Comparison of ENCODE assay signal across 23 cellular contexts in genomic region chr11:95508219-95508880, GRCh38.
A peak's percentile ranks its signal among the peaks of the same experiment; 100 is the strongest.
DNase-seq lines count a peak whose midpoint lies in the region; ATAC-seq and TF ChIP-seq lines count a peak whose summit lies in the region.
"Had no signal": no experiment of that assay in that cellular context is flagged by ENCODE, and none has a peak within 500 bp of the region (broad histone marks: within the 10 kb centered on the region; RNA-seq: fewer than 3 reads in every experiment).

No MANE protein-coding gene starts in this region.

- H3K27me3 Mint-ChIP-seq in T-helper 17 cell = peaks cover 35% of the 10 kb centered on the region
- H3K27me3 Mint-ChIP-seq in chondrocyte (ENCODE audit: low read depth) = no peaks in the 10 kb centered on the region
- H3K27me3 Mint-ChIP-seq: activated naive CD4-positive, alpha-beta T cell treated with anti-CD3 and anti-CD28 coated beads, Interleukin-2, amount 10 ng/mL, durations not matched to agents 7 days and 5 days had no signal

- peak overlapping the region; percentile 44 for H3K27ac Mint-ChIP-seq in T-helper 17 cell
- H3K27ac Mint-ChIP-seq in chondrocyte (ENCODE audit: unreplicated experiment) = peak overlapping the region; percentile 43
- H3K27ac Mint-ChIP-seq: activated naive CD4-positive, alpha-beta T cell treated with anti-CD3 and anti-CD28 coated beads, Interleukin-2, amount 10 ng/mL, durations not matched to agents 7 days and 5 days; T-cell had no signal

- no peak overlapping the region for H3K4ac ChIP-seq in mesenchymal stem cell (ENCODE audit: low read depth in 1 of 2, low read length in 2 of 2)

- no peaks in the 10 kb centered on the region for H3K79me1 ChIP-seq in mesenchymal stem cell (replicated peaks; ENCODE audit: low read length, poor library complexity, severe bottlenecking)

- no peaks in the 10 kb centered on the region for H4K20me1 ChIP-seq in hepatocyte (ENCODE audit: insufficient read depth, poor library complexity, severe bottlenecking)

- H3K9me3 ChIP-seq in T-helper 17 cell (ENCODE audit: control insufficient read depth, low read length, poor library complexity, severe bottlenecking) = no peaks in the 10 kb centered on the region
- no peaks in the 10 kb centered on the region for H3K9me3 ChIP-seq in mesenchymal stem cell (ENCODE audit: control insufficient read depth, low read length)
- no peaks in the 10 kb centered on the region for H3K9me3 ChIP-seq in hepatocyte (ENCODE audit: low read depth)
- H3K9me3 ChIP-seq: mucosa of descending colon, SJSA1, vagina had no signal

- H3K9me2 ChIP-seq in hepatocyte (replicated peaks; ENCODE audit: insufficient read depth) = no peaks in the 10 kb centered on the region

- no peak overlapping the region for H2BK12ac ChIP-seq in mesenchymal stem cell (ENCODE audit: low read length in 2 of 2)

- no peak overlapping the region for H4K8ac ChIP-seq in mesenchymal stem cell (ENCODE audit: low read length)

- peak overlapping the region in 1 of 2 experiments; percentile 35 for H3K4me3 ChIP-seq in mesenchymal stem cell (ENCODE audit: insufficient read depth in 1 of 2, low read depth in 1 of 2, low read length in 2 of 2)
- no peak overlapping the region for H3K4me3 ChIP-seq in hepatocyte
- H3K4me3 ChIP-seq: mucosa of descending colon, SJSA1, skin epidermis, vagina had no signal

- no peak overlapping the region for H2BK5ac ChIP-seq in mesenchymal stem cell (ENCODE audit: low read depth, low read length, poor library complexity, severe bottlenecking)

- H2AK5ac ChIP-seq in mesenchymal stem cell (ENCODE audit: low read length, severe bottlenecking) = no peak overlapping the region

- H3K4me1 Mint-ChIP-seq in T-helper 17 cell = peaks cover 3% of the 10 kb centered on the region
- peaks cover 39% of the 10 kb centered on the region for H3K4me1 Mint-ChIP-seq in chondrocyte (ENCODE audit: low read depth)
- H3K4me1 Mint-ChIP-seq: central memory CD8-positive, alpha-beta T cell had no signal

- no peaks in the 10 kb centered on the region for H3K36me3 ChIP-seq in mesenchymal stem cell (ENCODE audit: control insufficient read depth in 1 of 2, insufficient read depth in 2 of 2, low read depth in 1 of 2, low read length in 2 of 2)
- H3K36me3 ChIP-seq in hepatocyte (replicated peaks; ENCODE audit: insufficient read depth, low read depth) = no peaks in the 10 kb centered on the region
- H3K36me3 ChIP-seq: SJSA1, vagina had no signal

- H2BK120ac ChIP-seq in mesenchymal stem cell (ENCODE audit: low read depth, low read length) = no peak overlapping the region

- WGBS in mesenchymal stem cell = 71% methylated on average over 7 of the region's 7 CpGs
- WGBS in hepatocyte (ENCODE audit: low lambda C conversion rate, missing lambda C conversion rate) = 73% methylated on average over 7 of the region's 7 CpGs

- H3K4me2 ChIP-seq in mesenchymal stem cell (ENCODE audit: low read length, poor library complexity, severe bottlenecking) (no peak overlapping the region), hepatocyte (no peak overlapping the region)

- no peak overlapping the region for H3K18ac ChIP-seq in mesenchymal stem cell (ENCODE audit: low read depth in 1 of 2, low read length in 2 of 2)

- H3K27me3 ChIP-seq in mesenchymal stem cell (ENCODE audit: control insufficient read depth in 1 of 2, insufficient read depth in 1 of 2, low read length in 2 of 2) = peaks cover 0 to 4% of the 10 kb centered on the region in 2 experiments
- no peaks in the 10 kb centered on the region for H3K27me3 ChIP-seq in hepatocyte
- H3K27me3 ChIP-seq: SJSA1, vagina had no signal

- H3K4me1 ChIP-seq in mesenchymal stem cell (ENCODE audit: control insufficient read depth, insufficient read depth, low read depth, low read length) (peaks cover 4% of the 10 kb centered on the region), hepatocyte (ENCODE audit: insufficient read depth) (peaks cover 8% of the 10 kb centered on the region)
- H3K4me1 ChIP-seq: SJSA1 had no signal

- no peaks in the 10 kb centered on the region for H3K36me3 Mint-ChIP-seq in T-helper 17 cell (ENCODE audit: low read depth)
- peaks cover 2% of the 10 kb centered on the region for H3K36me3 Mint-ChIP-seq in chondrocyte (ENCODE audit: low read depth)
- H3K36me3 Mint-ChIP-seq: activated naive CD4-positive, alpha-beta T cell treated with anti-CD3 and anti-CD28 coated beads, Interleukin-2, amount 10 ng/mL, durations not matched to agents 7 days and 5 days; CD14-positive monocyte; T-cell had no signal

- DNase-seq in T-helper 17 cell (no peak), chondrocyte (ENCODE audit: low spot score) (no peak), mesenchymal stem cell (peak; percentile 29), stromal cell of bone marrow (ENCODE audit: low read depth) (peak; percentile 83), NCI-H1930 (lab: John Stamatoyannopoulos, UW) (no peak), hepatocyte (ENCODE audit: low spot score) (no peak), mesenteric fat pad (ENCODE audit: low spot score) (no peak)
- DNase-seq: activated naive CD4-positive, alpha-beta T cell treated with anti-CD3 and anti-CD28 coated beads, Interleukin-2, amount 10 ng/mL, durations not matched to agents 7 days and 5 days; foreskin fibroblast; hippocampal formation; mucosa of descending colon; MV-4-11; NCI-H1694; NCI-H2171; NCI-H524 treated with DMSO at 0.1 percent for 48 hours; stimulated activated CD4-positive, alpha-beta T cell treated with anti-CD3 and anti-CD28 coated beads, Interleukin-2, amount 100 ng/mL, for 24 hours; T-cell had no signal

- H3K4me3 Mint-ChIP-seq in T-helper 17 cell = no peak overlapping the region
- H3K4me3 Mint-ChIP-seq in chondrocyte (ENCODE audit: unreplicated experiment) = no peak overlapping the region
- H3K4me3 Mint-ChIP-seq: activated naive CD4-positive, alpha-beta T cell treated with anti-CD3 and anti-CD28 coated beads, Interleukin-2, amount 10 ng/mL, durations not matched to agents 7 days and 5 days; CD14-positive monocyte; central memory CD8-positive, alpha-beta T cell; neural crest cell; T-cell had no signal

- H2BK15ac ChIP-seq in mesenchymal stem cell (ENCODE audit: low read depth, poor library complexity, severe bottlenecking) = no peak overlapping the region

- no peak overlapping the region for H4K91ac ChIP-seq in mesenchymal stem cell (ENCODE audit: low read length)

- ATAC-seq in T-helper 17 cell = no peak
- ATAC-seq: mucosa of descending colon had no signal

- no peaks in the 10 kb centered on the region for H3K79me2 ChIP-seq in hepatocyte

- no peak overlapping the region for H3K23ac ChIP-seq in mesenchymal stem cell (ENCODE audit: low read length in 2 of 2)

- no peak for TF ChIP-seq CTCF in chondrocyte (IDR thresholded peaks at IDR 0.05)
- no peak for TF ChIP-seq CTCF in hepatocyte (IDR thresholded peaks at IDR 0.05; ENCODE audit: poor library complexity)

- H3K14ac ChIP-seq in mesenchymal stem cell (ENCODE audit: low read length in 2 of 2) = no peak overlapping the region

- H3K27ac ChIP-seq in mesenchymal stem cell (ENCODE audit: low read length, poor library complexity, severe bottlenecking) (no peak overlapping the region), hepatocyte (no peak overlapping the region)
- H3K27ac ChIP-seq: SJSA1, skin epidermis, vagina had no signal

- H2AFZ ChIP-seq in mesenchymal stem cell (ENCODE audit: low read depth, low read length) = no peak overlapping the region
- H2AFZ ChIP-seq in hepatocyte = no peak overlapping the region

- H3K9ac ChIP-seq in mesenchymal stem cell (ENCODE audit: low read length) = peak overlapping the region; percentile 37

- peaks cover 7% of the 10 kb centered on the region for H3K9me3 Mint-ChIP-seq in chondrocyte (ENCODE audit: low read depth)
- H3K9me3 Mint-ChIP-seq: activated naive CD4-positive, alpha-beta T cell treated with anti-CD3 and anti-CD28 coated beads, Interleukin-2, amount 10 ng/mL, durations not matched to agents 7 days and 5 days; central memory CD8-positive, alpha-beta T cell; neural crest cell; T-cell had no signal

Comparison
In these comparisons a context has a peak if more than half of its experiments do, and no peak if none do; other contexts are left out.
1. DNase-seq: peak in mesenchymal stem cell (single experiment) and stromal cell of bone marrow (single experiment); none in T-helper 17 cell (0 of 3), chondrocyte (single experiment), NCI-H1930 (0 of 2), hepatocyte (single experiment) and mesenteric fat pad (single experiment).